ENCODE assay signal across 1 cellular context in the genomic region with DNA sequence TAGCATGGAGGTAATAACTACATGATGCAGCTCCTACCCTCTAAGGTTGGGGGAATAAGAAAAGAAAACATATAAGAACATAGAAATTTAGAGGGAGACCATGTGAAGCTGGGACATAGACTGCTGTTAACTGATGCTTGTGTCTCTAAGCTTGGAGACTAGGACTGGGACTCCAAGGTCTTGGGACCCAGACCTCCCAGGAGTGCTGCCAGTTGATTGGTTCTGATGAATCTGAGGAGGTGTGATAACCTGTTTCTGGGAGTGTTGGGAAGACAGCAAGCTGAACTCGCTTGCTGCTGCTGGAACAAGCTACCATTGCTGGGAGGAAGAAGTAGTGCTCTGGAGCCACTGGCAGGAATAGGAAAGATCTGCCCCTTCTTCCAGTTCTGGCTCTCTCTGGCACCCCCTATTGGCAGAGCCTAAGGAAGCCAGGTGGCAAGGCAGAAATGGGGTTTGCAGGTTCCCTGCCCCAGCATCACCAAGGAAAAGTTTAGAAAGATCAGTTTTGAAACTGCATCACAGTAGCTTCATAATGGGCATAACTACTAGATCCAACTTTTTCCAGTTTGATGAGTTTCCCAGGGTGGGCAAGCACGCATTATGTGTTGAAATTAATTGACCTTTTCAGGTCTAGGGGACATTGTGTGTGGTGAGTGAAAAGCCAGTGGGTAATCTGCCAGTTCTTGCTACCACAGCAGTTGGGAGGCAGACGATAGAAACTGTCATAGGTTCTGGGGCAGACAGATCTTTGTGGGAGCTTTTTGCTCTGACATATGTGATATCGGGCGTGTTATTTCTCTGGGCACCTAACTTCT.
TF ChIP-seq lines count a peak whose summit lies in the region.

No MANE protein-coding gene starts in this region.

TF ChIP-seq in GM23338, 12 proteins besides CTCF, POLR2A, EP300 and RAD21 (continued from another document):
- TF ChIP-seq ZNF462 (CRISPR knock-in tag; IDR thresholded peaks at IDR 0.05) (0 out of 2 replicates have a peak, but pooled peaks have one; percentile 38), JUNB (IDR thresholded peaks at IDR 0.05; ENCODE audit: unreplicated experiment) (no peak)
